ENCODE assay signal across 14 cellular contexts in the genomic region with DNA sequence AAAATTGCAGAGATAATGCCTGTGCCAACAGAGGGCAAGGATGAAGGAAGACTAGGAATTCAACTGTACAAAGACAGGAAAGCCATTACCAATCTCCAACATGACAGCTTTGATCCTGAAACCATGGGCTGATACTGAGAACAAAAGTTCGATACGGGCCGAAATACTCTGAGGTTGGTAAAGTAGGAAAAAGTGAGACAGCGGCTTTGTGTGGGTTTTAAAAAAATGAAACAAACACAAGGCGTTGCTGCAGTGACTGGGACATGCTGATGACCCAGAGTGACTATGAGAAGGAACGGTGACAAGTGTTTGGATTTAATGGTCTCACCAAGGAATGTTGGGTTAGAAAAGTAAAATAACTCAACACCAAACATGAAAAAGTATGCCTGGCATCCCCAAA.
"Had no signal": no experiment of that assay in that cellular context is flagged by ENCODE, and none has a peak within 500 bp of the region (broad histone marks: within the 10 kb centered on the region; RNA-seq: fewer than 3 reads in every experiment).

No MANE protein-coding gene starts in this region.

- H3K4me3 Mint-ChIP-seq: neural crest cell had no signal

- H3K9me3 ChIP-seq: gastroesophageal sphincter, heart right ventricle, left lung, SJCRH30, stomach, upper lobe of left lung had no signal

- H3K4me3 ChIP-seq: gastroesophageal sphincter, heart right ventricle, left lung, SJCRH30, stomach, upper lobe of left lung had no signal

- H3K27me3 ChIP-seq: gastroesophageal sphincter, heart right ventricle, left lung, SJCRH30, stomach, upper lobe of left lung had no signal

- H3K4me1 ChIP-seq: gastroesophageal sphincter, heart right ventricle, left lung, SJCRH30, stomach, upper lobe of left lung had no signal

- H3K27ac ChIP-seq: gastroesophageal sphincter, heart right ventricle, left lung, SJCRH30, stomach, upper lobe of left lung, WERI-Rb-1 had no signal

- H3K4me1 Mint-ChIP-seq: neural crest cell had no signal

- DNase-seq: activated CD4-positive, alpha-beta T cell treated with anti-CD3 and anti-CD28 coated beads, Interleukin-2, amount 50 U/mL, for 4 hours; activated gamma-delta T cell treated with Interleukin-2 at 50 U/mL for 16 hours; effector CD8-positive, alpha-beta T cell; heart right ventricle; left lung; retina; SJCRH30; stomach; T-helper 2 cell; upper lobe of left lung; WERI-Rb-1 had no signal

- ATAC-seq: esophagus mucosa, gastroesophageal sphincter, heart right ventricle, left lung had no signal

- H3K9me3 Mint-ChIP-seq: neural crest cell had no signal
